ENCODE assay signal across 30 cellular contexts in genomic region chr1:189633658-189634057, GRCh38.
DNase-seq lines count a peak whose midpoint lies in the region; ATAC-seq, FAIRE-seq and TF ChIP-seq lines count a peak whose summit lies in the region.
"Had no signal": no experiment of that assay in that cellular context is flagged by ENCODE, and none has a peak within 500 bp of the region (broad histone marks: within the 10 kb centered on the region; RNA-seq: fewer than 3 reads in every experiment).

No MANE protein-coding gene starts in this region.

- H3K27ac ChIP-seq in HEK293 (ENCODE audit: extremely low read depth, low read depth, low read length) (no peak overlapping the region), K562 (ENCODE audit: extremely low read depth, low read depth, low read length) (no peak overlapping the region)
- H3K27ac ChIP-seq: 22Rv1; A549; BLaER1; BLaER1 treated with 17β-estradiol and CSF1 and Interleukin-3, amounts not matched to agents 10 nM and 100 nM; C4-2B had no signal

- H4K20me1 ChIP-seq in K562 (replicated peaks; ENCODE audit: control insufficient read depth, insufficient read depth, low read length), result no peaks in the 10 kb centered on the region
- H4K20me1 ChIP-seq: BLaER1; BLaER1 treated with 17β-estradiol and CSF1 and Interleukin-3, amounts not matched to agents 10 nM and 100 nM had no signal

- ATAC-seq in K562 (no peak), GM18861 (IDR thresholded peaks at IDR 0.05; ENCODE audit: unreplicated experiment) (no peak)
- ATAC-seq: A549; CD8-positive, alpha-beta T cell had no signal

- no peaks in the 10 kb centered on the region for H3K27me3 ChIP-seq in K562 (ENCODE audit: control insufficient read depth in 2 of 2, insufficient read depth in 2 of 2, low read length in 2 of 2)
- H3K27me3 ChIP-seq: BE2C; BLaER1; BLaER1 treated with 17β-estradiol and CSF1 and Interleukin-3, amounts not matched to agents 10 nM and 100 nM had no signal

- BruUV-seq in K562 (replicated peaks; lab: Mats Ljungman, UMichigan), result no TSS peak

- TF ChIP-seq CTCF in HEK293 (tag by site-specific recombination; IDR thresholded peaks at IDR 0.05) (no peak), K562 (IDR thresholded peaks at IDR 0.05 in 2 of 3, conservative IDR thresholded peaks at IDR 0.05 in 1 of 3; ENCODE audit: insufficient read depth in 2 of 3, low read depth in 1 of 3, low read length in 3 of 3) (no peak)

- no peak for TF ChIP-seq EP300 in K562 (IDR thresholded peaks at IDR 0.05; ENCODE audit: low read length)

- H3K9me3 ChIP-seq in HEK293 (ENCODE audit: control insufficient read depth, insufficient read depth, low read depth, low read length), result no peaks in the 10 kb centered on the region
- H3K9me3 ChIP-seq in K562 (replicated peaks; ENCODE audit: control insufficient read depth, insufficient read depth, low read depth, low read length), result no peaks in the 10 kb centered on the region; the same call in 1 of the 2 replicates
- H3K9me3 ChIP-seq: A549; BE2C; BLaER1; BLaER1 treated with 17β-estradiol and CSF1 and Interleukin-3, amounts not matched to agents 10 nM and 100 nM; Caco-2 had no signal

- no peak for TF ChIP-seq RAD21 in K562 (CRISPR knock-in tag; conservative IDR thresholded peaks at IDR 0.05 in 1 of 2, IDR thresholded peaks at IDR 0.05 in 1 of 2)

- POLR2A ChIA-PET in HEK293 (lab: Yijun Ruan, JAX) (no interaction called here), K562 (lab: Yijun Ruan, JAX) (no interaction called here)

- TF ChIP-seq POLR2A in K562 (conservative IDR thresholded peaks at IDR 0.05), result no peak

- no peak overlapping the region for H2AFZ ChIP-seq in K562 (ENCODE audit: low read depth, low read length)

- no peaks in the 10 kb centered on the region for H3K79me2 ChIP-seq in K562 (ENCODE audit: control insufficient read depth, insufficient read depth, low read length)

- H3K9ac ChIP-seq in K562 (ENCODE audit: insufficient read depth in 1 of 2, low read depth in 2 of 2, low read length in 2 of 2), result no peak overlapping the region
- H3K9ac ChIP-seq: BLaER1; BLaER1 treated with 17β-estradiol and CSF1 and Interleukin-3, amounts not matched to agents 10 nM and 100 nM had no signal

- H3K36me3 ChIP-seq in HEK293 (ENCODE audit: control insufficient read depth in 2 of 2, insufficient read depth in 1 of 2, low read length in 2 of 2) (no peaks in the 10 kb centered on the region), K562 (ENCODE audit: control insufficient read depth, insufficient read depth, low read length) (no peaks in the 10 kb centered on the region)
- H3K36me3 ChIP-seq: BE2C; BLaER1; BLaER1 treated with 17β-estradiol and CSF1 and Interleukin-3, amounts not matched to agents 10 nM and 100 nM had no signal

- no peak overlapping the region for H3K4me2 ChIP-seq in K562 (ENCODE audit: insufficient read depth, low read length)
- H3K4me2 ChIP-seq: A549; BLaER1; BLaER1 treated with 17β-estradiol and CSF1 and Interleukin-3, amounts not matched to agents 10 nM and 100 nM had no signal

- in situ Hi-C loops in K562 (cut with MboI), result no loop called here

- FAIRE-seq in K562 (lab: Jason Lieb, UNC) (no peak), HTR-8/SVneo (lab: Jason Lieb, UNC) (no peak)
- FAIRE-seq: A549, D721Med had no signal

- 8% methylated on average over 2 of the region's 2 CpGs for WGBS in K562 (ENCODE audit: insufficient coverage, low coverage, missing lambda C conversion rate)

- no peak for DNase-seq in K562 (ENCODE audit: extremely low read depth in 1 of 4, low spot score in 3 of 4)
- no peak for DNase-seq in HTR-8/SVneo (ENCODE audit: insufficient read length, low spot score)
- DNase-seq: 8988T; ACHN; AML-193; BE2C; C1 segment of cervical spinal cord; Caco-2; Calu3; CD4-positive, alpha-beta memory T cell; CD4-positive, alpha-beta T cell; CD4-positive, CD25-positive, alpha-beta regulatory T cell; CD8-positive, alpha-beta memory T cell; CD8-positive, alpha-beta T cell; COR-L47; DMS 273 treated with DMSO at 0.1 percent for 48 hours; DMS153; DMS53; DMS79; DMS79 treated with DMSO at 0.1 percent for 48 hours; DND-41; EL had no signal

- no peaks in the 10 kb centered on the region for H3K9me1 ChIP-seq in K562 (ENCODE audit: control insufficient read depth, insufficient read depth, low read length)

- H3K4me1 ChIP-seq in HEK293 (ENCODE audit: control insufficient read depth, insufficient read depth, low read length) (no peaks in the 10 kb centered on the region), K562 (replicated peaks in 1 of 2; ENCODE audit: control insufficient read depth in 2 of 2, insufficient read depth in 2 of 2, low read length in 2 of 2) (no peaks in the 10 kb centered on the region)
- H3K4me1 ChIP-seq: BE2C; BLaER1; BLaER1 treated with 17β-estradiol and CSF1 and Interleukin-3, amounts not matched to agents 10 nM and 100 nM had no signal

- H3K4me3 ChIP-seq in HEK293 (ENCODE audit: low read depth, low read length) (no peak overlapping the region), K562 (no peak overlapping the region)
- H3K4me3 ChIP-seq: A549; BLaER1; BLaER1 treated with 17β-estradiol and CSF1 and Interleukin-3, amounts not matched to agents 10 nM and 100 nM had no signal

- intact Hi-C loops in K562 (cut with micrococcal nuclease), result no loop called here

- CTCF ChIA-PET in HEK293 (lab: Yijun Ruan, JAX) (no interaction called here), K562 (lab: Yijun Ruan, JAX; ENCODE audit: low intra/inter-chr PET ratio) (no interaction called here)

TF ChIP-seq in HEK293, 187 proteins besides CTCF, POLR2A, EP300 and RAD21:
- TF ChIP-seq ZNF157 (tag by site-specific recombination; IDR thresholded peaks at IDR 0.05) (no peak), ZNF10 (tag by site-specific recombination; IDR thresholded peaks at IDR 0.05) (peak; percentile 71; the same call in 1 of the 2 replicates), REPIN1 (tag by site-specific recombination; IDR thresholded peaks at IDR 0.05; ENCODE audit: low read depth) (no peak), ZNF664 (tag by site-specific recombination; IDR thresholded peaks at IDR 0.05) (no peak)
- TF ChIP-seq, protein P1, sequence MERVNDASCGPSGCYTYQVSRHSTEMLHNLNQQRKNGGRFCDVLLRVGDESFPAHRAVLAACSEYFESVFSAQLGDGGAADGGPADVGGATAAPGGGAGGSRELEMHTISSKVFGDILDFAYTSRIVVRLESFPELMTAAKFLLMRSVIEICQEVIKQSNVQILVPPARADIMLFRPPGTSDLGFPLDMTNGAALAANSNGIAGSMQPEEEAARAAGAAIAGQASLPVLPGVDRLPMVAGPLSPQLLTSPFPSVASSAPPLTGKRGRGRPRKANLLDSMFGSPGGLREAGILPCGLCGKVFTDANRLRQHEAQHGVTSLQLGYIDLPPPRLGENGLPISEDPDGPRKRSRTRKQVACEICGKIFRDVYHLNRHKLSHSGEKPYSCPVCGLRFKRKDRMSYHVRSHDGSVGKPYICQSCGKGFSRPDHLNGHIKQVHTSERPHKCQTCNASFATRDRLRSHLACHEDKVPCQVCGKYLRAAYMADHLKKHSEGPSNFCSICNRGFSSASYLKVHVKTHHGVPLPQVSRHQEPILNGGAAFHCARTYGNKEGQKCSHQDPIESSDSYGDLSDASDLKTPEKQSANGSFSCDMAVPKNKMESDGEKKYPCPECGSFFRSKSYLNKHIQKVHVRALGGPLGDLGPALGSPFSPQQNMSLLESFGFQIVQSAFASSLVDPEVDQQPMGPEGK (tag by site-specific recombination; IDR thresholded peaks at IDR 0.05), result no peak
TF ChIP-seq in HEK293: peak in this region for 1.

TF ChIP-seq in K562, 482 proteins besides CTCF, POLR2A, EP300 and RAD21:
- TF ChIP-seq ZNF253 (CRISPR knock-in tag; conservative IDR thresholded peaks at IDR 0.05) (no peak), HEY1 (CRISPR knock-in tag; IDR thresholded peaks at IDR 0.05; ENCODE audit: borderline replicate concordance) (no peak), C11orf30 (IDR thresholded peaks at IDR 0.05; ENCODE audit: low read depth) (no peak), THRA (IDR thresholded peaks at IDR 0.05) (no peak), GATAD2A (IDR thresholded peaks at IDR 0.05) (no peak), ZNF134 (CRISPR knock-in tag; conservative IDR thresholded peaks at IDR 0.05) (peak; percentile 89)
